ENCODE assay signal across 9 cellular contexts in the genomic region with DNA sequence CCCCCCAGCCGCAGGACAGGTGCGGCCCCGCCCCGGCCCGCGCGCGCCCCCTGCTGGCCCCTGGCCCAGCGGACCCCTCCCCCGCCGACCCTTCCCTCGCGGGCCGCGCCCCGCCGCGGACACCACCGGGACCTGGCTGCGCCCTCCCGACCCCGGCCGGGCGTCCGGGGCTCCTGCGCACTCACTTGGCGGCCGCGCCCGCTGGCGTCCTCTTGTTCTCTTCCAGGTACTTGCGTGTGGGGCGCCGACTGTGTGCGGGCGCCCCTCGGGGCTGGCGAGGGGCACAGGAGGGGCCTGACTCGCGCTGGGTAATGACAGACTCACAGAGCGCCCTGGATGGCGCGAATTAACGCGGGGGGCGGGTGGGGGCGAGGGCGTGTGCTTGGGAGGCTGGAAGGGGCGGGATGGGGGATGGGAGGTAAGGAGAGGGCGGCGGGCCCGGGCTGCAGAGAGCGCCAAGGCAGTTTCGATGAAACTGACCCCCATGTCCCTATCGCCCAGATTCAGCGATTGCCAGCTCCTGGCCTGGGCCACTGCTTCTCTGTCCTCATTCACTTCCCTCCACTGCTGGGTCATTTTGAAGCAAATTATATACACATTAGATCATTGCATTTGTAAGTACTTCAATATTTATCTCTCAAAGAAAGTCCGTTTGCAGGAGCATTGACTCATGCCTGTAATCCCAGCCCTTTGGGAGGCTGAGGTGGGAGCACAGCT. TPM values are rescaled to one million over a fixed set of nuclear protein-coding genes. Genes with fewer than 3 reads are reported as not detected.
DNase-seq lines count a peak whose midpoint lies in the region; ATAC-seq and TF ChIP-seq lines count a peak whose summit lies in the region.
"Had no signal": no experiment of that assay in that cellular context is flagged by ENCODE, and none has a peak within 500 bp of the region (broad histone marks: within the 10 kb centered on the region; RNA-seq: fewer than 3 reads in every experiment).

No MANE protein-coding gene starts in this region.

- no peaks in the 10 kb centered on the region for H3K27me3 ChIP-seq in uterus

- H3K4me1 Mint-ChIP-seq in nephron progenitor cell, result peaks cover 35% of the 10 kb centered on the region

- H3K4me1 ChIP-seq in uterus, result peaks cover 0 to 17% of the 10 kb centered on the region in 2 donors

- no peaks in the 10 kb centered on the region for H3K36me3 Mint-ChIP-seq in nephron progenitor cell (ENCODE audit: low read depth)

- no peaks in the 10 kb centered on the region for H3K36me3 ChIP-seq in uterus

- H3K27me3 Mint-ChIP-seq in nephron progenitor cell (ENCODE audit: low read depth, poor library complexity), result peaks cover 41% of the 10 kb centered on the region

- H3K4me3 ChIP-seq in uterus, result peak overlapping the region; percentile 27 to 46

- intact Hi-C loops in uterus (cut with DNase I; ENCODE audit: low total_unique reads), result no loop called here

- H3K4me3 Mint-ChIP-seq in nephron progenitor cell, result peak overlapping the region; percentile 88

- H3K27ac Mint-ChIP-seq in nephron progenitor cell, result no peak overlapping the region

- H3K27ac ChIP-seq in uterus, result no peak overlapping the region

- TF ChIP-seq CTCF in nephron progenitor cell (IDR thresholded peaks at IDR 0.05), result no peak
- peak in 3 of 4 experiments; percentile 4 to 37 (median 35) for TF ChIP-seq CTCF in uterus (IDR thresholded peaks at IDR 0.05)

- peak; percentile 31 for DNase-seq in DMS79 treated with DMSO at 0.1 percent for 48 hours (lab: John Stamatoyannopoulos, UW)
- no peak for DNase-seq in DMS79 (lab: John Stamatoyannopoulos, UW)
- DNase-seq in NCI-H2171 (lab: John Stamatoyannopoulos, UW), result peak; percentile 81
- DNase-seq in activated CD8-positive, alpha-beta memory T cell treated with anti-CD3 and anti-CD28 coated beads, Interleukin-2, amount 50 U/mL, for 4 hours, result peak; percentile 49
- peak; percentile 80 for DNase-seq in nephron progenitor cell
- DNase-seq in uterus, result no peak
- no peak for DNase-seq in middle frontal gyrus (ENCODE audit: extremely low spot score, low spot score)

- no peak for TF ChIP-seq POLR2A in uterus (IDR thresholded peaks at IDR 0.05)

- H3K9me3 Mint-ChIP-seq in nephron progenitor cell, result no peaks in the 10 kb centered on the region

- no peaks in the 10 kb centered on the region for H3K9me3 ChIP-seq in uterus

- ATAC-seq in esophagus mucosa, result peak; percentile 27

RNA-seq across cellular contexts. Expression of a gene that starts 0.4 kb away (rescaled TPM):
- 13.9 TPM for total RNA-seq in esophagus mucosa
- 1 to 10 TPM in 2 of 4 donors, not detected in 2; 1.0 to 4.2 TPM for total RNA-seq in uterus

RNA-seq across cellular contexts. Expression of a gene that starts 57.4 kb away (rescaled TPM):
- total RNA-seq in esophagus mucosa (not detected), uterus (under 1 TPM in 1 of 4 donors, not detected in 3; 0.35 TPM)
- total RNA-seq: mononuclear cell had no signal

Comparison
In these comparisons a context has a peak if more than half of its experiments do, and no peak if none do; other contexts are left out.
1. DNase-seq: peak in DMS79 treated with DMSO at 0.1 percent for 48 hours (single experiment), NCI-H2171 (single experiment), activated CD8-positive, alpha-beta memory T cell treated with anti-CD3 and anti-CD28 coated beads, Interleukin-2, amount 50 U/mL, for 4 hours (single experiment) and nephron progenitor cell (single experiment); none in DMS79 (single experiment), uterus (0 of 2) and middle frontal gyrus (single experiment).